In genomic region chr19:2095338-2095938, GRCh38 we compare ENCODE assay signal across 1 cellular context.
TF ChIP-seq lines count a peak whose summit lies in the region.

No MANE protein-coding gene starts in this region.

TF ChIP-seq in HCT116, 20 proteins besides CTCF, POLR2A, EP300 and RAD21 (continued from another document):
- TF ChIP-seq REST (IDR thresholded peaks at IDR 0.05; ENCODE audit: low read depth) = no peak
- no peak for TF ChIP-seq MAX (IDR thresholded peaks at IDR 0.05)
- no peak for TF ChIP-seq ZNF274 (IDR thresholded peaks at IDR 0.05; ENCODE audit: low read depth, low read length)
- TF ChIP-seq ZBTB33 (IDR thresholded peaks at IDR 0.05; ENCODE audit: extremely low read depth, insufficient replicate concordance, low read length) = no peak
- no peak for TF ChIP-seq EZH2 (IDR thresholded peaks at IDR 0.05)
- no peak for TF ChIP-seq ELF1 (IDR thresholded peaks at IDR 0.05; ENCODE audit: borderline replicate concordance, low read depth)
- no peak for TF ChIP-seq SIN3A (IDR thresholded peaks at IDR 0.05; ENCODE audit: low read depth)
- TF ChIP-seq EZH2phosphoT487 (IDR thresholded peaks at IDR 0.05; ENCODE audit: borderline replicate concordance) = no peak
- no peak for TF ChIP-seq SP1 (IDR thresholded peaks at IDR 0.05; ENCODE audit: low read depth)
- TF ChIP-seq CBX3 (IDR thresholded peaks at IDR 0.05; ENCODE audit: low read depth) = no peak
- no peak for TF ChIP-seq FOSL1 (IDR thresholded peaks at IDR 0.05; ENCODE audit: low read depth)
- no peak for TF ChIP-seq EGR1 (IDR thresholded peaks at IDR 0.05; ENCODE audit: low read depth)
- TF ChIP-seq ZFX (IDR thresholded peaks at IDR 0.05) = no peak
- TF ChIP-seq ATF3 (IDR thresholded peaks at IDR 0.05) = no peak
